ENCODE assay signal across 1 cellular context in the genomic region with DNA sequence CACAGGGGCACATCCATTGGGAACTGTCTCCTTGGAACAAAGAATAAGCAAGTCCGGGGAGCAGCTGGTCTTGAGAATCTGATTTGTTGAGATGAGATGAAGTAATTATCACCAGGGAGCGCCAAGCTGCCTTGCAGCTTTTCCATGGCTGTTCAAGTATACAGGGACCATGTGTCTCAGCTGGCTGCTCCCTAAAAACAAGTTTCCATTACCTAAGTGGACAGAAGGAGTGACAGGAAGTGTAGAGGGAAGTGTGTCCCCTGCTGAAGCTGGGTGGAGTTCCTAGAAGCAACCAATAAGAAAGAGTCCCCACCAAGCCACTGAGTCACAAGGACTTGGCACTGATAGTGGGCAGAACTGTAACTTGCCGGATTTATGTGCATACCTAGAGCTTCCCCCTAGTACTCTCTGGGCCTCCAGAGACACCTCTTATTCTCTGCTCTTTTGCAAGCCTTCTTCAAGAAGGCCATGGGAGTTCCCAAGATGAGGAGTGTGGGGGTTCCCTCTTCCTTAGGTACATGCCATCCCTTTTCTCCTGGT.
TF ChIP-seq lines count a peak whose summit lies in the region.

No MANE protein-coding gene starts in this region.

TF ChIP-seq in GM23338, 12 proteins besides CTCF, POLR2A, EP300 and RAD21 (continued from another document):
- TF ChIP-seq ZNF462 (CRISPR knock-in tag; IDR thresholded peaks at IDR 0.05) (no peak), EZH2phosphoT487 (IDR thresholded peaks at IDR 0.05; ENCODE audit: unreplicated experiment) (no peak), JUNB (IDR thresholded peaks at IDR 0.05; ENCODE audit: unreplicated experiment) (no peak)
TF ChIP-seq in GM23338: peak in this region for 0.
